In the genomic region with DNA sequence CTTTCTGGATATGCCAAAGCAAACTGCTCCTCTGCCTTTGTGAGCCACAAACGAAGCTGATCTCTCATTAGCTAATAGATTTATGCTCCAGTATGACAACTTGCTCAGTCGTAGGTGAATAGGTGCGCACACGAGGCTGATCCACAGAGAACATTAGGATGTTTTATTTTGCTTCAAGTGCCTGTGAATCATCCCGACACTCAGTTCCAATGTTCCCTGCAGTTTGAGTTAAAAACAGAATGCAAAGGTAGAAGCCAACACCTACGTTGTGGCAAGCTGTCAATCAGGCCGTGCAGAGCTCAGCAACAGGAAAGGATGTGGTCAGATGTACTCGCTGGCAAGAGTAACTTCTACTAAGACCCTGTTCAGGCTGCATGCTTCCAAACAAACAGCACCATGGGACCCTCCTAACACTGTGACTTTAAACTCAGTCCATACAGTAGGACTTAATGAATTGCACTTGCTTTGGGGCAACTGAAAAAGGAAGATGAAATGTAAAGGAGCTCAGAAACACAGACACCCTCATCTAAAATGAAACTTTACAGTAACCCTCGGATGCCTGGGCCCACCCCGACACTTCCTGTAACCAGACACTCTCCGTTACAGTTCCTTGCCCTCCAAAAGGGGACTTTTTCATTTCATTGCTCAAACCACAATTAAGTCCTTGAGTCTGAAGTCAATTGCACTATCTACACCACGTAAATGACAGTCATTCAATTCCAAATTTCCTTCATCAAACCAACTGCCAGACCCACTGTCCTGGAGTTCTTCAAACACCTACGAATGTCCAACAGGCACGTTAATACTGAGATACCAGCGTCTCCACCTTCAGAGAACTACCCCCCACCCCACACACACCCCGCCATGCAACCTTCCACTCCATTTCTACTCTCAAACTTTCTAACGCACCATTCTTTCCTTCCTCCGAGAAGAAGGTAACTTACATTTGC, we compare ENCODE assay signal across 9 cellular contexts. TPM values are rescaled to one million over a fixed set of nuclear protein-coding genes. Genes with fewer than 3 reads are reported as not detected.
A peak's percentile ranks its signal among the peaks of the same experiment; 100 is the strongest.
DNase-seq lines count a peak whose midpoint lies in the region; ATAC-seq and TF ChIP-seq lines count a peak whose summit lies in the region.
"Had no signal": no experiment of that assay in that cellular context is flagged by ENCODE, and none has a peak within 500 bp of the region (broad histone marks: within the 10 kb centered on the region; RNA-seq: fewer than 3 reads in every experiment).

No MANE protein-coding gene starts in this region.

- H3K9me3 Mint-ChIP-seq in activated T-cell treated with anti-CD3 and anti-CD28 coated beads, Interleukin-2, amount 50 U/mL, for 24 hours: no peaks in the 10 kb centered on the region

- H3K4me1 Mint-ChIP-seq in activated T-cell treated with anti-CD3 and anti-CD28 coated beads, Interleukin-2, amount 50 U/mL, for 24 hours (ENCODE audit: low read depth): peaks cover 60% of the 10 kb centered on the region

- H3K27me3 ChIP-seq in iPS-18a (ENCODE audit: control insufficient read depth, insufficient read depth, low read length) (peaks cover 7% of the 10 kb centered on the region), BE2C (peaks cover 31% of the 10 kb centered on the region)

- peak overlapping the region; percentile 87 for H3K4me3 Mint-ChIP-seq in activated T-cell treated with anti-CD3 and anti-CD28 coated beads, Interleukin-2, amount 50 U/mL, for 24 hours

- TF ChIP-seq CTCF in BE2C (IDR thresholded peaks at IDR 0.05; ENCODE audit: low read depth, low read length): no peak

- H3K9me3 ChIP-seq in iPS-18a (ENCODE audit: control insufficient read depth, low read depth, low read length): no peaks in the 10 kb centered on the region
- H3K9me3 ChIP-seq in BE2C: no peaks in the 10 kb centered on the region; the same call in 1 of the 2 replicates

- peaks cover 54% of the 10 kb centered on the region for H3K36me3 Mint-ChIP-seq in activated T-cell treated with anti-CD3 and anti-CD28 coated beads, Interleukin-2, amount 50 U/mL, for 24 hours (ENCODE audit: low read depth)

- no peak overlapping the region for H3K27ac ChIP-seq in iPS-18a (ENCODE audit: low read length)

- peak overlapping the region; percentile 97 for H3K27ac Mint-ChIP-seq in activated T-cell treated with anti-CD3 and anti-CD28 coated beads, Interleukin-2, amount 50 U/mL, for 24 hours

- H3K4me1 ChIP-seq in iPS-18a (ENCODE audit: control insufficient read depth, low read depth, low read length) (peaks cover 34% of the 10 kb centered on the region), BE2C (no peaks in the 10 kb centered on the region; the same call in 1 of the 2 replicates)

- peak; percentile 58 for ATAC-seq in HG02852 (IDR thresholded peaks at IDR 0.05; ENCODE audit: unreplicated experiment)

- peaks cover 2% of the 10 kb centered on the region for H3K36me3 ChIP-seq in iPS-18a (ENCODE audit: control insufficient read depth, low read depth, low read length)
- H3K36me3 ChIP-seq in BE2C: no peaks in the 10 kb centered on the region

- no peaks in the 10 kb centered on the region for H3K27me3 Mint-ChIP-seq in activated T-cell treated with anti-CD3 and anti-CD28 coated beads, Interleukin-2, amount 50 U/mL, for 24 hours

- H3K4me3 ChIP-seq in iPS-18a (ENCODE audit: low read length) (peak overlapping the region; percentile 77), BE2C (ENCODE audit: low read depth, low read length) (no peak overlapping the region)

- H3K9ac ChIP-seq in iPS-18a (ENCODE audit: low read length): peak overlapping the region; percentile 67

- DNase-seq in activated CD8-positive, alpha-beta memory T cell treated with anti-CD3 and anti-CD28 coated beads for 24 hours: peak; percentile 83
- DNase-seq in activated CD8-positive, alpha-beta memory T cell treated with anti-CD3 and anti-CD28 coated beads, Interleukin-2, amount 50 U/mL, for 48 hours: no peak
- peak; percentile 54 for DNase-seq in NCI-H345 (lab: John Stamatoyannopoulos, UW)
- peak; percentile 72 for DNase-seq in activated T-cell treated with anti-CD3 and anti-CD28 coated beads, Interleukin-2, amount 50 U/mL, for 24 hours
- peak; percentile 78 for DNase-seq in stimulated activated CD4-positive, alpha-beta T cell treated with anti-CD3 and anti-CD28 coated beads, Interleukin-1b, Interleukin-23, amount 100 ng/mL, for 48 hours
- DNase-seq in BE2C: no peak

RNA-seq across cellular contexts. Expression of a gene that starts 1.6 kb away (rescaled TPM):
- 23.6 TPM for polyA plus RNA-seq in BE2C (2012; ENCODE audit: insufficient read depth, insufficient read length, low read depth)
- polyA plus RNA-seq: BJ had no signal

Comparison
In these comparisons a context has a peak if more than half of its experiments do, and no peak if none do; other contexts are left out.
1. DNase-seq: peak in activated CD8-positive, alpha-beta memory T cell treated with anti-CD3 and anti-CD28 coated beads for 24 hours (single experiment), NCI-H345 (single experiment), activated T-cell treated with anti-CD3 and anti-CD28 coated beads, Interleukin-2, amount 50 U/mL, for 24 hours (single experiment) and stimulated activated CD4-positive, alpha-beta T cell treated with anti-CD3 and anti-CD28 coated beads, Interleukin-1b, Interleukin-23, amount 100 ng/mL, for 48 hours (single experiment); none in activated CD8-positive, alpha-beta memory T cell treated with anti-CD3 and anti-CD28 coated beads, Interleukin-2, amount 50 U/mL, for 48 hours (single experiment) and BE2C (single experiment).